ENCODE assay signal across 10 cellular contexts in the genomic region with DNA sequence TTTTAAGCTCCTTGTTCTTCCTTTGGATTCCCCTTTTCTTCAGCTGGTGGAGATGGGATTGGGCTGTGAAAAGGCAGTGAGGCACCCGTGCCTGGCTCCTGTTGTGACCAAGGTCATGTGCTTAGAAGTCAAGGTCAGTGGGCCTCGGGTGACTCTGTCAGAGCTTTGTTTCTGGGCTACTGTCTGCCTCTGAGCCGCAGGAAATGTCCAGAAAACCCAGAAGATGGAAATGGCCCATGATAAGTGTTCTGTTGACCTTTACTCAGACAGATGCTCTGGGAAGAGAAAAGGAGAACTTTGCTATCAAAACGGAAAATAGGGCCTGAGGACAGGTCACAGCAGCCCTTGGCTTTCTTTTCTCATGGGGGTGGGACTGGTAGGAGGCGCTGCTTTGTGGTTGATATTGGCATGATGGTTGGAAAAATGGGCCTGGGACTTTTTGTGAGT. TPM values are rescaled to one million over a fixed set of nuclear protein-coding genes. Genes with fewer than 3 reads are reported as not detected.
A peak's percentile ranks its signal among the peaks of the same experiment; 100 is the strongest.
DNase-seq lines count a peak whose midpoint lies in the region; ATAC-seq and TF ChIP-seq lines count a peak whose summit lies in the region.
"Had no signal": no experiment of that assay in that cellular context is flagged by ENCODE, and none has a peak within 500 bp of the region (broad histone marks: within the 10 kb centered on the region; RNA-seq: fewer than 3 reads in every experiment).

No MANE protein-coding gene starts in this region.

- peaks cover 11 to 14% of the 10 kb centered on the region in 2 experiments; a peak in 3 of 4 replicates for H3K4me1 ChIP-seq in SK-N-SH (ENCODE audit: control insufficient read depth in 1 of 2, insufficient read depth in 2 of 2, low read depth in 1 of 2, low read length in 1 of 2)

- no peak for TF ChIP-seq POLR2A in lower leg skin (IDR thresholded peaks at IDR 0.05)

- peak overlapping the region; percentile 82 for H3K4me2 ChIP-seq in SK-N-SH

- no peaks in the 10 kb centered on the region for H3K27me3 ChIP-seq in SK-N-SH (ENCODE audit: insufficient read depth)

- H4K20me1 ChIP-seq in SK-N-SH (ENCODE audit: insufficient read depth) = peaks cover 53% of the 10 kb centered on the region

- peak overlapping the region; percentile 86 for H3K4me3 Mint-ChIP-seq in WTC11
- H3K4me3 Mint-ChIP-seq in stimulated activated naive CD8-positive, alpha-beta T cell treated with anti-CD3 and anti-CD28 coated beads, Interleukin-15, Interleukin-2, amounts not matched to agents 100 ng/mL and 50 ng/mL, for 24 hours = peak overlapping the region; percentile 92

- H3K27ac Mint-ChIP-seq in WTC11 = peak overlapping the region; percentile 91
- peak overlapping the region; percentile 98 for H3K27ac Mint-ChIP-seq in stimulated activated naive CD8-positive, alpha-beta T cell treated with anti-CD3 and anti-CD28 coated beads, Interleukin-15, Interleukin-2, amounts not matched to agents 100 ng/mL and 50 ng/mL, for 24 hours

- no peak overlapping the region for H3K4me3 ChIP-seq in SK-N-SH (ENCODE audit: low read depth in 2 of 2, low read length in 1 of 2)
- H3K4me3 ChIP-seq in fibroblast of the aortic adventitia (ENCODE audit: low read depth, low read length) = peak overlapping the region; percentile 40
- no peak overlapping the region for H3K4me3 ChIP-seq in lower leg skin (ENCODE audit: low read depth, poor library complexity, severe bottlenecking)

- no peaks in the 10 kb centered on the region for H3K27me3 Mint-ChIP-seq in WTC11 (ENCODE audit: low read depth)
- no peaks in the 10 kb centered on the region for H3K27me3 Mint-ChIP-seq in stimulated activated naive CD8-positive, alpha-beta T cell treated with anti-CD3 and anti-CD28 coated beads, Interleukin-15, Interleukin-2, amounts not matched to agents 100 ng/mL and 50 ng/mL, for 24 hours

- H3K9ac ChIP-seq in SK-N-SH = no peak overlapping the region

- H3K9me2 ChIP-seq in SK-N-SH = no peaks in the 10 kb centered on the region

- ATAC-seq in SK-N-SH treated with all-trans-retinoic acid at 6 μM for 48 hours (no peak), WTC11 (no peak)

- peaks cover 76% of the 10 kb centered on the region for H3K79me2 ChIP-seq in SK-N-SH (ENCODE audit: insufficient read depth)

- DNase-seq in SK-N-SH (peak; percentile 27), WTC11 (ENCODE audit: low spot score) (no peak), fibroblast of the aortic adventitia (ENCODE audit: low read depth) (no peak), lower leg skin (ENCODE audit: low spot score in 2 of 2) (no peak), inferior parietal cortex (ENCODE audit: extremely low spot score) (no peak), germinal center (ENCODE audit: low spot score) (no peak)
- DNase-seq: NCI-H1930, occipital lobe had no signal

- CTCF ChIA-PET in SK-N-SH (lab: Yijun Ruan, JAX) = no interaction called here
- CTCF ChIA-PET in WTC11 (lab: Charles Lee) = interaction anchor here (0.6 kb wide), 1 partner anchor 146 kb away, joined by 3 read pairs; no protein-coding TSS in a partner anchor

- H3K27ac ChIP-seq in SK-N-SH (ENCODE audit: low read depth in 2 of 2, low read length in 1 of 2) = peak overlapping the region; percentile 7 to 13; a peak in 2 of 4 replicates

- peaks cover 39% of the 10 kb centered on the region for H3K4me1 Mint-ChIP-seq in WTC11
- peaks cover 79% of the 10 kb centered on the region for H3K4me1 Mint-ChIP-seq in stimulated activated naive CD8-positive, alpha-beta T cell treated with anti-CD3 and anti-CD28 coated beads, Interleukin-15, Interleukin-2, amounts not matched to agents 100 ng/mL and 50 ng/mL, for 24 hours (ENCODE audit: low read depth)

- no peak overlapping the region for H2AFZ ChIP-seq in SK-N-SH (ENCODE audit: low read depth)

- peaks cover 3% of the 10 kb centered on the region for H3K36me3 Mint-ChIP-seq in WTC11
- H3K36me3 Mint-ChIP-seq in stimulated activated naive CD8-positive, alpha-beta T cell treated with anti-CD3 and anti-CD28 coated beads, Interleukin-15, Interleukin-2, amounts not matched to agents 100 ng/mL and 50 ng/mL, for 24 hours (ENCODE audit: low read depth) = peaks cover 35% of the 10 kb centered on the region

- TF ChIP-seq EP300 in SK-N-SH (IDR thresholded peaks at IDR 0.05; ENCODE audit: borderline replicate concordance in 1 of 2, low read depth in 1 of 2, low read length in 1 of 2) = no peak

- H3K36me3 ChIP-seq in SK-N-SH (replicated peaks in 1 of 2; ENCODE audit: control insufficient read depth in 1 of 2, insufficient read depth in 2 of 2, low read length in 1 of 2) = no peaks in the 10 kb centered on the region

- 68% methylated on average over 5 of the region's 5 CpGs for WGBS in SK-N-SH (ENCODE audit: low lambda C conversion rate)
- WGBS in lower leg skin, 2 donors = 42 to 45% methylated on average over 5 of the region's 5 CpGs

- TF ChIP-seq RAD21 in SK-N-SH (IDR thresholded peaks at IDR 0.05; ENCODE audit: low read length) = no peak

- peaks cover 16% of the 10 kb centered on the region for H3F3A ChIP-seq in SK-N-SH (replicated peaks; ENCODE audit: insufficient read depth)

- intact Hi-C loops in lower leg skin (cut with DNase I; ENCODE audit: low total_unique reads) = loop anchor here (2.0 kb wide), 1 partner anchor 15 kb away; no protein-coding TSS in a partner anchor

- POLR2A ChIA-PET in SK-N-SH (lab: Yijun Ruan, JAX) (no interaction called here), WTC11 (lab: Charles Lee) (interaction anchor here (2.5 kb wide), 1 partner anchor 64 kb away, joined by 7 read pairs; the partner anchor contains the start of gene CEP20)

- TF ChIP-seq CTCF in SK-N-SH (IDR thresholded peaks at IDR 0.05) (no peak), WTC11 (IDR thresholded peaks at IDR 0.05) (no peak), fibroblast of the aortic adventitia (IDR thresholded peaks at IDR 0.05; ENCODE audit: insufficient read depth, low read length) (no peak), lower leg skin (IDR thresholded peaks at IDR 0.05) (no peak)

- H3K9me3 ChIP-seq in SK-N-SH = no peaks in the 10 kb centered on the region

- no peaks in the 10 kb centered on the region for H3K9me3 Mint-ChIP-seq in WTC11
- H3K9me3 Mint-ChIP-seq in stimulated activated naive CD8-positive, alpha-beta T cell treated with anti-CD3 and anti-CD28 coated beads, Interleukin-15, Interleukin-2, amounts not matched to agents 100 ng/mL and 50 ng/mL, for 24 hours = no peaks in the 10 kb centered on the region

TF ChIP-seq in SK-N-SH, 30 proteins besides CTCF, POLR2A, EP300 and RAD21 (continues in another document):
- no peak for TF ChIP-seq IRF3 (IDR thresholded peaks at IDR 0.05; ENCODE audit: low read depth, low read length)

TF ChIP-seq in SK-N-SH treated with all-trans-retinoic acid at 6 μM for 48 hours, 23 proteins besides CTCF, POLR2A, EP300 and RAD21 (continues in another document):
- no peak for TF ChIP-seq ZFP30 (CRISPR knock-in tag; IDR thresholded peaks at IDR 0.05)
- TF ChIP-seq, protein P1, sequence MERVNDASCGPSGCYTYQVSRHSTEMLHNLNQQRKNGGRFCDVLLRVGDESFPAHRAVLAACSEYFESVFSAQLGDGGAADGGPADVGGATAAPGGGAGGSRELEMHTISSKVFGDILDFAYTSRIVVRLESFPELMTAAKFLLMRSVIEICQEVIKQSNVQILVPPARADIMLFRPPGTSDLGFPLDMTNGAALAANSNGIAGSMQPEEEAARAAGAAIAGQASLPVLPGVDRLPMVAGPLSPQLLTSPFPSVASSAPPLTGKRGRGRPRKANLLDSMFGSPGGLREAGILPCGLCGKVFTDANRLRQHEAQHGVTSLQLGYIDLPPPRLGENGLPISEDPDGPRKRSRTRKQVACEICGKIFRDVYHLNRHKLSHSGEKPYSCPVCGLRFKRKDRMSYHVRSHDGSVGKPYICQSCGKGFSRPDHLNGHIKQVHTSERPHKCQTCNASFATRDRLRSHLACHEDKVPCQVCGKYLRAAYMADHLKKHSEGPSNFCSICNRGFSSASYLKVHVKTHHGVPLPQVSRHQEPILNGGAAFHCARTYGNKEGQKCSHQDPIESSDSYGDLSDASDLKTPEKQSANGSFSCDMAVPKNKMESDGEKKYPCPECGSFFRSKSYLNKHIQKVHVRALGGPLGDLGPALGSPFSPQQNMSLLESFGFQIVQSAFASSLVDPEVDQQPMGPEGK (CRISPR knock-in tag; IDR thresholded peaks at IDR 0.05; ENCODE audit: borderline replicate concordance) = no peak
- no peak for TF ChIP-seq OSR1 (CRISPR knock-in tag; IDR thresholded peaks at IDR 0.05)
- no peak for TF ChIP-seq RARB (CRISPR knock-in tag; IDR thresholded peaks at IDR 0.05)

TF ChIP-seq in WTC11, 78 proteins besides CTCF, POLR2A, EP300 and RAD21:
- TF ChIP-seq, protein P2, sequence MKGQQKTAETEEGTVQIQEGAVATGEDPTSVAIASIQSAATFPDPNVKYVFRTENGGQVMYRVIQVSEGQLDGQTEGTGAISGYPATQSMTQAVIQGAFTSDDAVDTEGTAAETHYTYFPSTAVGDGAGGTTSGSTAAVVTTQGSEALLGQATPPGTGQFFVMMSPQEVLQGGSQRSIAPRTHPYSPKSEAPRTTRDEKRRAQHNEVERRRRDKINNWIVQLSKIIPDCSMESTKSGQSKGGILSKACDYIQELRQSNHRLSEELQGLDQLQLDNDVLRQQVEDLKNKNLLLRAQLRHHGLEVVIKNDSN (CRISPR knock-in tag; IDR thresholded peaks at IDR 0.05) = no peak
- no peak for TF ChIP-seq ZNF423 (CRISPR knock-in tag; IDR thresholded peaks at IDR 0.05)
TF ChIP-seq in WTC11: peak in this region for 0.

RNA-seq across cellular contexts. Expression of gene ABCC1, which starts 2.9 kb away (rescaled TPM):
- 17.7 and 23.7 TPM in 2 replicates for polyA plus RNA-seq in SK-N-SH (2012; rRNA removed)
- 13.4 and 19.1 TPM in 2 replicates for polyA plus RNA-seq in SK-N-SH (2012; cell fraction: cytosol; rRNA removed)
- polyA plus RNA-seq in SK-N-SH (2012; cell fraction: nucleus; rRNA removed) = 49.9 and 61.1 TPM in 2 replicates
- 61.9 to 64.9 TPM (median 63.9 TPM) in 3 replicates for total RNA-seq in WTC11 (2021)
- total RNA-seq in fibroblast of the aortic adventitia (ENCODE audit: low replicate concordance) = 34.6 and 46.2 TPM in 2 replicates
- total RNA-seq in lower leg skin = 10 to 100 TPM; 16.4 to 25.3 (median 21.8) TPM
